In the genomic region with DNA sequence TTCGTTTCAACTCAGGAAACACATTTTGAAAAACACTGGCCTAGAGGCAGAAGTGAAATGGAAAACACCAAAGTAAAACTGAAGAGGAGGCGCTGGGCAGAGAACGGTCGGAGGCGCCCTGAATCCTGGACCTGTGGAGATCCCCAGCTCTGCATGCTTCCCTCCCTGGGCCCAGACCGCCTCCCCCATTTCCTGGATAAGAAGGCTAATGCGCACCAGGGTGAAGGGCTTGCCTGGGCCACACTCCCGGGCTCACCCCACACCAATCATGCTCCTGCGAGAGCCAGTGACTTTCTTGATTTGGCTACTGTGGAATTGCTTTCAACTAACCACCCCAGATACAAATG, we compare ENCODE assay signal across 33 cellular contexts.
DNase-seq lines count a peak whose midpoint lies in the region; ATAC-seq and TF ChIP-seq lines count a peak whose summit lies in the region.
"Had no signal": no experiment of that assay in that cellular context is flagged by ENCODE, and none has a peak within 500 bp of the region (broad histone marks: within the 10 kb centered on the region; RNA-seq: fewer than 3 reads in every experiment).

No MANE protein-coding gene starts in this region.

- peaks cover 6% of the 10 kb centered on the region; the same call in 1 of the 2 replicates for H3K79me2 ChIP-seq in OCI-LY7 (ENCODE audit: insufficient read depth, low read depth, low read length)

- peaks cover 58 to 89% (median 84%) of the 10 kb centered on the region in 10 experiments for H3K4me1 ChIP-seq in BLaER1 treated with 17β-estradiol and CSF1 and Interleukin-3, amounts not matched to agents 10 nM and 100 nM
- peaks cover 44% of the 10 kb centered on the region for H3K4me1 ChIP-seq in CD4-positive, alpha-beta memory T cell (ENCODE audit: insufficient read depth, low read length)
- peaks cover 35% of the 10 kb centered on the region for H3K4me1 ChIP-seq in OCI-LY7 (ENCODE audit: insufficient read depth, low read length, poor library complexity, severe bottlenecking)
- H3K4me1 ChIP-seq in naive thymus-derived CD4-positive, alpha-beta T cell (ENCODE audit: control insufficient read depth in 2 of 2, insufficient read depth in 2 of 2, low read length in 2 of 2): peaks cover 26 to 43% of the 10 kb centered on the region in 2 donors
- H3K4me1 ChIP-seq: ascending aorta, parathyroid adenoma had no signal

- POLR2A ChIA-PET in CD4-positive, alpha-beta memory T cell (lab: Charles Lee; ENCODE audit: partially characterized antibody): no interaction called here
- POLR2A ChIA-PET in OCI-LY7 (lab: Charles Lee): interaction anchor here (0.6 kb wide), 1 partner anchor 10 kb away, joined by 6 read pairs; no protein-coding TSS in a partner anchor
- POLR2A ChIA-PET in naive thymus-derived CD4-positive, alpha-beta T cell (lab: Charles Lee): no interaction called here

- peak overlapping the region in 2 of 11 experiments; percentile 2 to 40; a peak in 2 of 22 replicates for H3K27ac ChIP-seq in BLaER1 treated with 17β-estradiol and CSF1 and Interleukin-3, amounts not matched to agents 10 nM and 100 nM
- no peak overlapping the region for H3K27ac ChIP-seq in CD4-positive, alpha-beta memory T cell (ENCODE audit: low read depth, low read length)
- peak overlapping the region; percentile 6 for H3K27ac ChIP-seq in OCI-LY7 (ENCODE audit: low read depth, low read length, poor library complexity, severe bottlenecking)
- H3K27ac ChIP-seq in naive thymus-derived CD4-positive, alpha-beta T cell (ENCODE audit: low read depth, low read length): no peak overlapping the region
- H3K27ac ChIP-seq: ascending aorta, cardiac muscle cell, coronary artery, heart left ventricle, parathyroid adenoma, Peyer's patch, right atrium auricular region, upper lobe of right lung had no signal

- H3K27me3 Mint-ChIP-seq in CD4-positive, alpha-beta memory T cell: no peaks in the 10 kb centered on the region
- H3K27me3 Mint-ChIP-seq in naive thymus-derived CD4-positive, alpha-beta T cell: no peaks in the 10 kb centered on the region
- H3K27me3 Mint-ChIP-seq: activated CD8-positive, alpha-beta memory T cell treated with anti-CD3 and anti-CD28 coated beads, Interleukin-2, amount 10 ng/mL, durations not matched to agents 7 days and 5 days; CD4-positive, alpha-beta T cell; effector memory CD8-positive, alpha-beta T cell; IgD-negative memory B cell; stimulated activated memory B cell treated with anti-CD40 and anti-IgM and Interleukin-4, amounts not matched to agents 10 μg/mL and 1 μg/mL and 100 μg/mL, for 72 hours had no signal

- intact Hi-C loops in CD4-positive, alpha-beta memory T cell (cut with micrococcal nuclease): no loop called here
- intact Hi-C loops in OCI-LY7 (cut with micrococcal nuclease; ENCODE audit: unreplicated experiment): no loop called here
- intact Hi-C loops in naive thymus-derived CD4-positive, alpha-beta T cell (cut with micrococcal nuclease): no loop called here

- H3K4me1 Mint-ChIP-seq in CD4-positive, alpha-beta memory T cell: peaks cover 35 to 67% (median 49%) of the 10 kb centered on the region in 4 donors
- peaks cover 46 to 70% (median 62%) of the 10 kb centered on the region in 7 donors for H3K4me1 Mint-ChIP-seq in naive thymus-derived CD4-positive, alpha-beta T cell

- H3K9me3 Mint-ChIP-seq in CD4-positive, alpha-beta memory T cell: no peaks in the 10 kb centered on the region
- H3K9me3 Mint-ChIP-seq in naive thymus-derived CD4-positive, alpha-beta T cell: no peaks in the 10 kb centered on the region
- H3K9me3 Mint-ChIP-seq: activated T-cell treated with anti-CD3 and anti-CD28 coated beads, Interleukin-2, amount 50 U/mL, for 72 hours; CD4-positive, alpha-beta T cell; effector memory CD8-positive, alpha-beta T cell; IgD-negative memory B cell; nephron progenitor cell; stimulated activated memory B cell treated with anti-CD40 and anti-IgM and Interleukin-4, amounts not matched to agents 10 μg/mL and 1 μg/mL and 100 μg/mL, for 72 hours had no signal

- CTCF ChIA-PET in CD4-positive, alpha-beta memory T cell (lab: Charles Lee; ENCODE audit: partially characterized antibody): no interaction called here
- CTCF ChIA-PET in OCI-LY7 (lab: Charles Lee; ENCODE audit: unreplicated experiment): no interaction called here
- CTCF ChIA-PET in naive thymus-derived CD4-positive, alpha-beta T cell (lab: Charles Lee): no interaction called here

- no peak overlapping the region for H3K4me3 ChIP-seq in BLaER1 treated with 17β-estradiol and CSF1 and Interleukin-3, amounts not matched to agents 10 nM and 100 nM
- no peak overlapping the region for H3K4me3 ChIP-seq in CD4-positive, alpha-beta memory T cell (ENCODE audit: low read length in 2 of 2)
- no peak overlapping the region for H3K4me3 ChIP-seq in OCI-LY7 (ENCODE audit: low read depth, low read length, poor library complexity, severe bottlenecking)
- no peak overlapping the region for H3K4me3 ChIP-seq in naive thymus-derived CD4-positive, alpha-beta T cell (ENCODE audit: low read length)
- H3K4me3 ChIP-seq: ascending aorta, cardiac muscle cell, coronary artery, heart left ventricle, lung, mucosa of descending colon, Peyer's patch, right atrium auricular region, upper lobe of right lung had no signal

- no peaks in the 10 kb centered on the region for H3K9me3 ChIP-seq in BLaER1 treated with 17β-estradiol and CSF1 and Interleukin-3, amounts not matched to agents 10 nM and 100 nM (replicated peaks in 1 of 11)
- H3K9me3 ChIP-seq in CD4-positive, alpha-beta memory T cell (ENCODE audit: control insufficient read depth in 1 of 2, low read length in 2 of 2): no peaks in the 10 kb centered on the region
- no peaks in the 10 kb centered on the region for H3K9me3 ChIP-seq in OCI-LY7 (ENCODE audit: low read length)
- H3K9me3 ChIP-seq in naive thymus-derived CD4-positive, alpha-beta T cell (ENCODE audit: control insufficient read depth in 2 of 3, low read length in 3 of 3): no peaks in the 10 kb centered on the region
- H3K9me3 ChIP-seq: ascending aorta, heart left ventricle, mucosa of descending colon, Peyer's patch, right atrium auricular region, upper lobe of right lung had no signal

- no peak for ATAC-seq in naive thymus-derived CD4-positive, alpha-beta T cell
- ATAC-seq in HG03342 (IDR thresholded peaks at IDR 0.05; ENCODE audit: unreplicated experiment): no peak
- ATAC-seq: activated CD8-positive, alpha-beta memory T cell treated with anti-CD3 and anti-CD28 coated beads, Interleukin-2, amount 10 ng/mL, durations not matched to agents 7 days and 5 days; effector memory CD8-positive, alpha-beta T cell; stimulated activated memory B cell treated with anti-CD40 and anti-IgM and Interleukin-4, amounts not matched to agents 10 μg/mL and 1 μg/mL and 100 μg/mL, for 72 hours; upper lobe of right lung had no signal

- H3K9ac ChIP-seq in BLaER1 treated with 17β-estradiol and CSF1 and Interleukin-3, amounts not matched to agents 10 nM and 100 nM: peak overlapping the region in 3 of 11 experiments; percentile 31 to 49 (median 35); a peak in 1 of 22 replicates
- H3K9ac ChIP-seq: parathyroid adenoma had no signal

- no peak overlapping the region for H2AFZ ChIP-seq in OCI-LY7 (ENCODE audit: low read length)
- H2AFZ ChIP-seq: parathyroid adenoma had no signal

- H3K9me2 ChIP-seq in OCI-LY7 (ENCODE audit: insufficient read depth, low read length): no peaks in the 10 kb centered on the region

- DNase-seq in CD4-positive, alpha-beta memory T cell: no peak
- no peak for DNase-seq in OCI-LY7 (ENCODE audit: low spot score)
- no peak for DNase-seq in naive thymus-derived CD4-positive, alpha-beta T cell
- DNase-seq in GM20000 (ENCODE audit: low spot score): no peak
- DNase-seq in COR-L47 (lab: John Stamatoyannopoulos, UW): no peak
- DNase-seq: activated CD8-positive, alpha-beta memory T cell treated with anti-CD3 and anti-CD28 coated beads, Interleukin-2, amount 10 ng/mL, durations not matched to agents 7 days and 5 days; activated naive CD4-positive, alpha-beta T cell treated with anti-CD3 and anti-CD28 coated beads, Interleukin-2, amount 50 U/mL, for 16 hours; activated T-cell treated with anti-CD3 and anti-CD28 coated beads, Interleukin-2, amount 50 U/mL, for 72 hours; CD4-positive, alpha-beta T cell; DMS 273 treated with DMSO at 0.1 percent for 48 hours; effector memory CD8-positive, alpha-beta T cell; GOT3; heart left ventricle; mucosa of descending colon; NCI-H1105 treated with DMSO at 0.1 percent for 48 hours; NCI-H2029; NCI-H524 treated with DMSO at 0.1 percent for 48 hours; nephron progenitor cell; Peyer's patch; SIG-M5; stimulated activated CD4-positive, alpha-beta T cell treated with anti-CD3 and anti-CD28 coated beads, Interleukin-4, amount 100 ng/mL, for 24 hours; substantia nigra; upper lobe of right lung had no signal

- H3K4me3 Mint-ChIP-seq in CD4-positive, alpha-beta memory T cell: peak overlapping the region in 1 of 8 donors; percentile 10
- peak overlapping the region in 8 of 10 donors; percentile 9 to 70 (median 44) for H3K4me3 Mint-ChIP-seq in naive thymus-derived CD4-positive, alpha-beta T cell
- H3K4me3 Mint-ChIP-seq: activated CD8-positive, alpha-beta memory T cell treated with anti-CD3 and anti-CD28 coated beads, Interleukin-2, amount 10 ng/mL, durations not matched to agents 7 days and 5 days; activated T-cell treated with anti-CD3 and anti-CD28 coated beads, Interleukin-2, amount 50 U/mL, for 72 hours; CD4-positive, alpha-beta T cell; stimulated activated memory B cell treated with anti-CD40 and anti-IgM and Interleukin-4, amounts not matched to agents 10 μg/mL and 1 μg/mL and 100 μg/mL, for 72 hours had no signal

- TF ChIP-seq CTCF in OCI-LY7 (conservative IDR thresholded peaks at IDR 0.05; ENCODE audit: low read length) (no peak), GM20000 (IDR thresholded peaks at IDR 0.05; ENCODE audit: extremely low read depth, missing control alignments) (no peak)

- H3K36me3 ChIP-seq in BLaER1 treated with 17β-estradiol and CSF1 and Interleukin-3, amounts not matched to agents 10 nM and 100 nM: peaks cover 0 to 13% (median 4%) of the 10 kb centered on the region in 11 experiments; a peak in 12 of 22 replicates
- H3K36me3 ChIP-seq in CD4-positive, alpha-beta memory T cell (ENCODE audit: insufficient read depth, low read length): no peaks in the 10 kb centered on the region
- no peaks in the 10 kb centered on the region for H3K36me3 ChIP-seq in OCI-LY7 (ENCODE audit: insufficient read depth, low read length)
- H3K36me3 ChIP-seq in naive thymus-derived CD4-positive, alpha-beta T cell (ENCODE audit: control insufficient read depth in 2 of 3, insufficient read depth in 3 of 3, low read length in 3 of 3): no peaks in the 10 kb centered on the region
- H3K36me3 ChIP-seq: ascending aorta, cardiac muscle cell, heart left ventricle, Peyer's patch, right atrium auricular region, upper lobe of right lung had no signal

- peaks cover 0 to 52% (median 0%) of the 10 kb centered on the region in 11 experiments; a peak in 5 of 22 replicates for H3K27me3 ChIP-seq in BLaER1 treated with 17β-estradiol and CSF1 and Interleukin-3, amounts not matched to agents 10 nM and 100 nM
- H3K27me3 ChIP-seq in CD4-positive, alpha-beta memory T cell (ENCODE audit: insufficient read depth, low read length): no peaks in the 10 kb centered on the region
- H3K27me3 ChIP-seq in naive thymus-derived CD4-positive, alpha-beta T cell (ENCODE audit: control insufficient read depth in 2 of 2, insufficient read depth in 2 of 2, low read length in 2 of 2): no peaks in the 10 kb centered on the region
- H3K27me3 ChIP-seq: ascending aorta, cardiac muscle cell, heart left ventricle, Peyer's patch, right atrium auricular region, upper lobe of right lung had no signal

- H3K36me3 Mint-ChIP-seq in CD4-positive, alpha-beta memory T cell: no peaks in the 10 kb centered on the region
- peaks cover 0 to under 1% (median 0%) of the 10 kb centered on the region in 5 donors for H3K36me3 Mint-ChIP-seq in naive thymus-derived CD4-positive, alpha-beta T cell
- H3K36me3 Mint-ChIP-seq: activated CD8-positive, alpha-beta memory T cell treated with anti-CD3 and anti-CD28 coated beads, Interleukin-2, amount 10 ng/mL, durations not matched to agents 7 days and 5 days had no signal

- H3K4me2 ChIP-seq in BLaER1 treated with 17β-estradiol and CSF1 and Interleukin-3, amounts not matched to agents 10 nM and 100 nM: peak overlapping the region; percentile 40 to 91 (median 86)
- peak overlapping the region; percentile 67 for H3K4me2 ChIP-seq in OCI-LY7 (ENCODE audit: low read length)

- H4K20me1 ChIP-seq in BLaER1 treated with 17β-estradiol and CSF1 and Interleukin-3, amounts not matched to agents 10 nM and 100 nM: peaks cover 98 to 100% (median 100%) of the 10 kb centered on the region in 11 experiments
- peaks cover 3% of the 10 kb centered on the region for H4K20me1 ChIP-seq in OCI-LY7 (ENCODE audit: insufficient read depth, low read length)

- BruUV-seq in OCI-LY7 (replicated peaks; lab: Mats Ljungman, UMichigan): no TSS peak

- peak overlapping the region in 5 of 7 donors; percentile 10 to 66 (median 23) for H3K27ac Mint-ChIP-seq in CD4-positive, alpha-beta memory T cell
- H3K27ac Mint-ChIP-seq in naive thymus-derived CD4-positive, alpha-beta T cell: peak overlapping the region in 3 of 9 donors; percentile 6 to 31 (median 28)
- H3K27ac Mint-ChIP-seq: activated T-cell treated with anti-CD3 and anti-CD28 coated beads, Interleukin-2, amount 50 U/mL, for 72 hours; CD4-positive, alpha-beta T cell; stimulated activated memory B cell treated with anti-CD40 and anti-IgM and Interleukin-4, amounts not matched to agents 10 μg/mL and 1 μg/mL and 100 μg/mL, for 72 hours had no signal
